ENCODE assay signal across 13 cellular contexts in the genomic region with DNA sequence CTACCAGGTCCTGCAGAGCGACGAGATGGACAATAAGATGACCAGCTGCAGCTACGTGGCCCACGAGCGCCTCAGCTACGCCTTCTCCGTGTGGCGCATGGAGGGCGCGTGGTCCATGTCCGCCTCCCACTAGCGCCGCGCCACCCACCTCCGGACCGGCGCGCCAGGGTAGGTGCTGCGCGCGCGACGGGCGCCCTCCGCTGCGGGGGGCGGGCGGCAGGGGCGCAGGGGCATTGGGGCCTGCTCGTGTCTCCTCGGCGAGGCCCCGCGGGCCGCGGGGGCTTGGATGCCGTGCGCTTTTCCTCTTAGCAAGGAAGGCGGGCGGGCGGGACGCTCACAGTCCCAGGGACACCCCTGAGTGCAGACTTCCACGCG. TPM values are rescaled to one million over a fixed set of nuclear protein-coding genes. Genes with fewer than 3 reads are reported as not detected.
A peak's percentile ranks its signal among the peaks of the same experiment; 100 is the strongest.
DNase-seq lines count a peak whose midpoint lies in the region; ATAC-seq, FAIRE-seq and TF ChIP-seq lines count a peak whose summit lies in the region.
"Had no signal": no experiment of that assay in that cellular context is flagged by ENCODE, and none has a peak within 500 bp of the region (broad histone marks: within the 10 kb centered on the region; RNA-seq: fewer than 3 reads in every experiment).

No MANE protein-coding gene starts in this region.

- H3K36me3 ChIP-seq in pancreas: no peaks in the 10 kb centered on the region
- H3K36me3 ChIP-seq in OCI-LY7 (ENCODE audit: insufficient read depth, low read length): no peaks in the 10 kb centered on the region

- H3K9me3 ChIP-seq in AG04450 (ENCODE audit: control insufficient read depth, insufficient read depth, low read length) (no peaks in the 10 kb centered on the region; the same call in 1 of the 2 replicates), right cardiac atrium (ENCODE audit: control insufficient read depth, low read length) (no peaks in the 10 kb centered on the region), pancreas (no peaks in the 10 kb centered on the region), OCI-LY7 (ENCODE audit: low read length) (no peaks in the 10 kb centered on the region)

- WGBS in right cardiac atrium: 5% methylated on average over 44 of the region's 44 CpGs
- WGBS in pancreas, 2 donors: 3 to 4% methylated on average over 44 of the region's 44 CpGs

- H2AFZ ChIP-seq in OCI-LY7 (ENCODE audit: low read length): no peak overlapping the region

- H3K4me3 ChIP-seq in AG04450 (ENCODE audit: low read depth, low read length) (peak overlapping the region; percentile 96), astrocyte of the cerebellum (ENCODE audit: low read depth, low read length) (peak overlapping the region; percentile 82), right cardiac atrium (ENCODE audit: low read length) (peak overlapping the region; percentile 61), pancreas (peak overlapping the region in 3 of 4 donors; percentile 27 to 44 (median 28)), OCI-LY7 (ENCODE audit: low read depth, low read length, poor library complexity, severe bottlenecking) (no peak overlapping the region)

- intact Hi-C loops in right cardiac atrium (cut with DNase I) (loop anchor here in 1 of 4 donors (10.0 kb wide), 1 partner anchor 96 kb away; no protein-coding TSS in a partner anchor), pancreas (cut with DNase I) (no loop called here), OCI-LY7 (cut with micrococcal nuclease; ENCODE audit: unreplicated experiment) (no loop called here)

- TF ChIP-seq CTCF in AG04450 (IDR thresholded peaks at IDR 0.05; ENCODE audit: low read depth, low read length) (no peak), astrocyte of the cerebellum (IDR thresholded peaks at IDR 0.05; ENCODE audit: low read depth, low read length, missing control alignments) (no peak), pancreas (IDR thresholded peaks at IDR 0.05) (no peak), OCI-LY7 (conservative IDR thresholded peaks at IDR 0.05; ENCODE audit: low read length) (no peak)

- no peaks in the 10 kb centered on the region for H4K20me1 ChIP-seq in OCI-LY7 (ENCODE audit: insufficient read depth, low read length)

- no TSS peak for BruUV-seq in OCI-LY7 (replicated peaks; lab: Mats Ljungman, UMichigan)

- in situ Hi-C loops in astrocyte of the cerebellum (cut with HindIII; ENCODE audit: low sequenced_read_pairs): no loop called here

- no peaks in the 10 kb centered on the region for H3K79me2 ChIP-seq in OCI-LY7 (ENCODE audit: insufficient read depth, low read depth, low read length)

- ATAC-seq in right cardiac atrium: peak; percentile 6 to 27
- peak in 2 of 4 donors; percentile 11 to 14 for ATAC-seq in pancreas
- no peak for ATAC-seq in left lobe of liver

- DNase-seq in AG04450 (ENCODE audit: low read depth, low spot score) (no peak), astrocyte of the cerebellum (ENCODE audit: low read depth) (no peak), right cardiac atrium (no peak), pancreas (no peak), NCI-H345 treated with DMSO at 0.1 percent for 48 hours (lab: John Stamatoyannopoulos, UW; ENCODE audit: unreplicated experiment) (no peak), left lobe of liver (ENCODE audit: low spot score) (no peak), A172 (ENCODE audit: low spot score) (no peak), OCI-LY7 (ENCODE audit: low spot score) (no peak)
- DNase-seq: activated T-cell treated with anti-CD3 and anti-CD28 coated beads, Interleukin-2, amount 50 U/mL, for 48 hours; foreskin melanocyte had no signal

- H3K27me3 ChIP-seq in AG04450 (ENCODE audit: control insufficient read depth, insufficient read depth, low read length) (peaks cover 2% of the 10 kb centered on the region), right cardiac atrium (ENCODE audit: control insufficient read depth, insufficient read depth) (no peaks in the 10 kb centered on the region), pancreas (peaks cover 0 to 26% (median 4%) of the 10 kb centered on the region in 4 donors)

- no peak overlapping the region for H3K4me2 ChIP-seq in OCI-LY7 (ENCODE audit: low read length)

- no peaks in the 10 kb centered on the region for H3K9me2 ChIP-seq in OCI-LY7 (ENCODE audit: insufficient read depth, low read length)

- CTCF ChIA-PET in AG04450 (lab: Charles Lee) (interaction anchor here (0.9 to 1.0 kb wide), 3 partner anchors 63 to 511 kb away, joined by 3 to 5 read pairs (median 4); no protein-coding TSS in a partner anchor), OCI-LY7 (lab: Charles Lee; ENCODE audit: unreplicated experiment) (no interaction called here)

- no peaks in the 10 kb centered on the region for H3K4me1 ChIP-seq in right cardiac atrium (ENCODE audit: control insufficient read depth, insufficient read depth, low read length)
- peaks cover 0 to 4% (median 0%) of the 10 kb centered on the region in 3 donors for H3K4me1 ChIP-seq in pancreas
- no peaks in the 10 kb centered on the region for H3K4me1 ChIP-seq in OCI-LY7 (ENCODE audit: insufficient read depth, low read length, poor library complexity, severe bottlenecking)

- POLR2A ChIA-PET in AG04450 (lab: Yijun Ruan, JAX) (interaction anchor here (0.7 to 1.5 kb wide), 3 partner anchors 17 to 126 kb away, joined by 3 to 9 read pairs (median 3); no protein-coding TSS in a partner anchor), OCI-LY7 (lab: Charles Lee) (no interaction called here)

- FAIRE-seq in pancreas (lab: Jason Lieb, UNC): no peak

- no peak overlapping the region for H3K27ac ChIP-seq in AG04450 (ENCODE audit: low read depth, low read length)
- H3K27ac ChIP-seq in right cardiac atrium (ENCODE audit: low read length): no peak overlapping the region
- H3K27ac ChIP-seq in pancreas: no peak overlapping the region
- no peak overlapping the region for H3K27ac ChIP-seq in OCI-LY7 (ENCODE audit: low read depth, low read length, poor library complexity, severe bottlenecking)
- H3K27ac ChIP-seq: HL-60 had no signal

RNA-seq across cellular contexts. Expression of gene TWIST2, which starts 0.7 kb away (rescaled TPM):
- 15.6 and 15.7 TPM in 2 replicates for polyA plus RNA-seq in AG04450 (2011; rRNA removed)
- 10.5 and 11.2 TPM in 2 replicates for polyA minus RNA-seq in AG04450 (2011; rRNA and poly(A)+ RNA removed)
- total RNA-seq in right cardiac atrium: 1 to 10 TPM; 3.1 to 5.5 (median 4.8) TPM
- 6.3 TPM for polyA plus RNA-seq in right cardiac atrium
- 1 to 10 TPM in 2 of 6 donors, under 1 TPM in 4; 0.31 to 1.9 (median 0.67) TPM for total RNA-seq in pancreas
- polyA plus RNA-seq in pancreas: 1 to 10 TPM; 2.5 to 3.0 TPM
- total RNA-seq in left lobe of liver: not detected
- total RNA-seq in A172 (2014; rRNA removed; shearing (Covaris generic)): 32.3 and 38.8 TPM in 2 replicates
- total RNA-seq in OCI-LY7 (2014; rRNA removed; shearing (Covaris generic)): not detected in 2 replicates
- not detected in 2 replicates for total RNA-seq in OCI-LY7 (2022)
- total RNA-seq: B cell; T-helper 1 cell treated with Interleukin-12 subunit alpha and Interleukin-12 subunit beta and Interleukin-4 antibody, amounts not matched to agents 30 ng/mL and 1 ng/mL, for 36 hours had no signal
